ENCODE assay signal across 8 cellular contexts in genomic region chr13:21060063-21060826, GRCh38. TPM values are rescaled to one million over a fixed set of nuclear protein-coding genes. Genes with fewer than 3 reads are reported as not detected.
DNase-seq lines count a peak whose midpoint lies in the region; ATAC-seq and TF ChIP-seq lines count a peak whose summit lies in the region.

No MANE protein-coding gene starts in this region.

- H3K9me3 ChIP-seq in liver (ENCODE audit: control insufficient read depth in 4 of 4, low read length in 3 of 4): no peaks in the 10 kb centered on the region
- H3K9me3 ChIP-seq in testis: no peaks in the 10 kb centered on the region

- peak; percentile 12 for ATAC-seq in GM21515 (IDR thresholded peaks at IDR 0.05; ENCODE audit: unreplicated experiment)
- no peak for ATAC-seq in HG03457 (IDR thresholded peaks at IDR 0.05; ENCODE audit: unreplicated experiment)

- peak overlapping the region in 1 of 2 donors; percentile 66 for H3K9ac ChIP-seq in liver (ENCODE audit: low read depth in 1 of 2, low read length in 2 of 2)

- H3K36me3 ChIP-seq in liver (ENCODE audit: control insufficient read depth in 4 of 4, insufficient read depth in 3 of 4, low read depth in 1 of 4, low read length in 3 of 4) (no peaks in the 10 kb centered on the region), testis (ENCODE audit: low read depth, missing control alignments) (no peaks in the 10 kb centered on the region)

- TF ChIP-seq POLR2A in testis (IDR thresholded peaks at IDR 0.05): peak; percentile 25

- H3K4me1 ChIP-seq in liver (ENCODE audit: control insufficient read depth in 4 of 4, insufficient read depth in 4 of 4, low read length in 3 of 4) (peaks cover 0 to 20% (median 8%) of the 10 kb centered on the region in 4 donors), testis (no peaks in the 10 kb centered on the region)

- H3K27me3 ChIP-seq in liver (ENCODE audit: control insufficient read depth in 4 of 4, insufficient read depth in 4 of 4, low read length in 3 of 4) (no peaks in the 10 kb centered on the region), testis (no peaks in the 10 kb centered on the region)

- intact Hi-C loops in testis (cut with DNase I; ENCODE audit: low total_unique reads): no loop called here

- H3K4me3 ChIP-seq in liver (ENCODE audit: low read depth in 1 of 3, low read length in 3 of 3): peak overlapping the region; percentile 30 to 99 (median 68)
- H3K4me3 ChIP-seq in testis: peak overlapping the region; percentile 80 to 95

- H3K27ac ChIP-seq in liver (ENCODE audit: low read depth in 1 of 2, low read length in 2 of 2) (peak overlapping the region; percentile 92 to 93), testis (peak overlapping the region; percentile 93 to 100)

- WGBS in liver: 13% methylated on average over 81 of the region's 81 CpGs
- 11 to 20% methylated on average over 6 to 40 of the region's 81 CpGs for whole genome bisulfite sequencing in testis, 2 donors

- peak in 1 of 2 donors; percentile 26 for TF ChIP-seq RAD21 in liver (IDR thresholded peaks at IDR 0.05)

- no peak for TF ChIP-seq CTCF in liver (IDR thresholded peaks at IDR 0.05; ENCODE audit: low read depth, low read length, missing input control)
- no peak for TF ChIP-seq CTCF in testis (IDR thresholded peaks at IDR 0.05)

- DNase-seq in COLO668 (lab: John Stamatoyannopoulos, UW; ENCODE audit: unreplicated experiment) (peak; percentile 41), M059J (ENCODE audit: low read depth) (peak; percentile 42), cerebellar cortex (ENCODE audit: low spot score) (peak; percentile 43), testis (peak; percentile 51), NCI-H524 treated with DMSO at 0.1 percent for 48 hours (lab: John Stamatoyannopoulos, UW) (no peak)

TF ChIP-seq in liver, 16 proteins besides CTCF, POLR2A, EP300 and RAD21:
- TF ChIP-seq MAX (IDR thresholded peaks at IDR 0.05) (no peak), FOXA2 (IDR thresholded peaks at IDR 0.05) (no peak), REST (IDR thresholded peaks at IDR 0.05) (no peak), HNF4A (conservative IDR thresholded peaks at IDR 0.05) (no peak), ATF3 (IDR thresholded peaks at IDR 0.05) (no peak), GABPA (IDR thresholded peaks at IDR 0.05 in 1 of 2, conservative IDR thresholded peaks at IDR 0.05 in 1 of 2) (no peak), NR2F2 (IDR thresholded peaks at IDR 0.05) (no peak), JUND (IDR thresholded peaks at IDR 0.05) (no peak)

RNA-seq across cellular contexts. Expression of gene LATS2, which starts 1.1 kb away (rescaled TPM):
- total RNA-seq in M059J (2014; rRNA removed; shearing (Covaris generic)): 6.1 and 9.9 TPM in 2 replicates
- 1 to 10 TPM; 4.1 to 7.0 TPM for total RNA-seq in liver
- 1 to 10 TPM; 1.6 to 4.7 TPM for polyA plus RNA-seq in liver
- 10 to 100 TPM; 36.5 to 40.2 TPM for total RNA-seq in testis
- 35.6 TPM for polyA plus RNA-seq in testis (ENCODE audit: insufficient read depth, low read depth, low replicate concordance)
